ENCODE assay signal across 18 cellular contexts in genomic region chr3:43838877-43839276, GRCh38.
A peak's percentile ranks its signal among the peaks of the same experiment; 100 is the strongest.
DNase-seq lines count a peak whose midpoint lies in the region; ATAC-seq and TF ChIP-seq lines count a peak whose summit lies in the region.
"Had no signal": no experiment of that assay in that cellular context is flagged by ENCODE, and none has a peak within 500 bp of the region (broad histone marks: within the 10 kb centered on the region; RNA-seq: fewer than 3 reads in every experiment).

No MANE protein-coding gene starts in this region.

- no peak overlapping the region for H2AFZ ChIP-seq in Karpas-422 (ENCODE audit: low read length)

- no peak for DNase-seq in GM12864 (ENCODE audit: low read depth)
- DNase-seq in Karpas-422 = peak; percentile 65
- no peak for DNase-seq in brain microvascular endothelial cell
- DNase-seq in left lobe of liver (ENCODE audit: low spot score) = no peak
- no peak for DNase-seq in NCI-H748 (lab: John Stamatoyannopoulos, UW; ENCODE audit: unreplicated experiment)
- DNase-seq in middle frontal gyrus (ENCODE audit: extremely low spot score, low spot score) = no peak
- no peak for DNase-seq in activated CD8-positive, alpha-beta T cell treated with anti-CD3 and anti-CD28 coated beads for 36 hours
- DNase-seq: activated CD4-positive, alpha-beta T cell treated with anti-CD3 and anti-CD28 coated beads, Interleukin-2, amount 50 U/mL, for 1 hour; activated T-cell treated with anti-CD3 and anti-CD28 coated beads, Interleukin-2, amount 50 U/mL, for 24 hours; BE2C; heart right ventricle; NCI-H1436 treated with DMSO at 0.1 percent for 48 hours; NCI-H510A; OCI-M1; ovary had no signal

- H3K27ac ChIP-seq in Karpas-422 (ENCODE audit: low read length) (no peak overlapping the region), brain microvascular endothelial cell (no peak overlapping the region)
- H3K27ac ChIP-seq: heart right ventricle, ovary, tibial nerve had no signal

- CTCF ChIA-PET in activated CD8-positive, alpha-beta T cell treated with anti-CD3 and anti-CD28 coated beads for 36 hours (lab: Charles Lee) = interaction anchor here (0.8 to 1.4 kb wide), 2 partner anchors 15 to 16 kb away, joined by 3 to 4 read pairs; no protein-coding TSS in a partner anchor

- H4K20me1 ChIP-seq in Karpas-422 (ENCODE audit: insufficient read depth, low read depth, low read length) = no peaks in the 10 kb centered on the region

- H3K9me2 ChIP-seq in Karpas-422 (replicated peaks; ENCODE audit: insufficient read depth, low read length) = no peaks in the 10 kb centered on the region

- H3K79me2 ChIP-seq in Karpas-422 (ENCODE audit: low read length) = no peaks in the 10 kb centered on the region

- H3K4me3 ChIP-seq in GM12864 (ENCODE audit: low read depth, low read length) (no peak overlapping the region), Karpas-422 (ENCODE audit: low read length) (no peak overlapping the region), brain microvascular endothelial cell (ENCODE audit: low read depth, low read length) (no peak overlapping the region)
- H3K4me3 ChIP-seq: heart right ventricle, ovary, tibial nerve had no signal

- H3K4me2 ChIP-seq in Karpas-422 (ENCODE audit: low read depth, low read length, poor library complexity, severe bottlenecking) = no peak overlapping the region

- H3K27me3 Mint-ChIP-seq in activated CD8-positive, alpha-beta T cell treated with anti-CD3 and anti-CD28 coated beads for 36 hours = peaks cover 14% of the 10 kb centered on the region

- intact Hi-C loops in activated CD8-positive, alpha-beta T cell treated with anti-CD3 and anti-CD28 coated beads for 36 hours (cut with micrococcal nuclease) = no loop called here

- H3K27me3 ChIP-seq in Karpas-422 (ENCODE audit: low read length) = no peaks in the 10 kb centered on the region
- H3K27me3 ChIP-seq in brain microvascular endothelial cell (replicated peaks) = no peaks in the 10 kb centered on the region
- H3K27me3 ChIP-seq: BE2C, ovary, tibial nerve had no signal

- no peak overlapping the region for H3K9ac ChIP-seq in Karpas-422 (ENCODE audit: low read length)

- H3K36me3 Mint-ChIP-seq in activated CD8-positive, alpha-beta T cell treated with anti-CD3 and anti-CD28 coated beads for 36 hours (ENCODE audit: low read depth) = no peaks in the 10 kb centered on the region

- no peak overlapping the region for H3K27ac Mint-ChIP-seq in activated CD8-positive, alpha-beta T cell treated with anti-CD3 and anti-CD28 coated beads for 36 hours
- H3K27ac Mint-ChIP-seq: activated naive CD4-positive, alpha-beta T cell treated with anti-CD3 and anti-CD28 coated beads, Interleukin-2, amount 50 U/mL, for 24 hours; activated T-cell treated with anti-CD3 and anti-CD28 coated beads, Interleukin-2, amount 50 U/mL, for 24 hours had no signal

- no peaks in the 10 kb centered on the region for H3K4me1 Mint-ChIP-seq in activated CD8-positive, alpha-beta T cell treated with anti-CD3 and anti-CD28 coated beads for 36 hours (ENCODE audit: low read depth)
- H3K4me1 Mint-ChIP-seq: activated naive CD4-positive, alpha-beta T cell treated with anti-CD3 and anti-CD28 coated beads, Interleukin-2, amount 50 U/mL, for 24 hours had no signal

- no peaks in the 10 kb centered on the region for H3K9me3 ChIP-seq in Karpas-422 (ENCODE audit: low read length)
- H3K9me3 ChIP-seq: BE2C, ovary had no signal

- H3K36me3 ChIP-seq in Karpas-422 (ENCODE audit: insufficient read depth, low read length) = no peaks in the 10 kb centered on the region
- no peaks in the 10 kb centered on the region for H3K36me3 ChIP-seq in brain microvascular endothelial cell (replicated peaks)
- H3K36me3 ChIP-seq: BE2C, heart right ventricle, ovary, tibial nerve had no signal

- no peak overlapping the region for H3K4me3 Mint-ChIP-seq in activated CD8-positive, alpha-beta T cell treated with anti-CD3 and anti-CD28 coated beads for 36 hours
- H3K4me3 Mint-ChIP-seq: activated naive CD4-positive, alpha-beta T cell treated with anti-CD3 and anti-CD28 coated beads, Interleukin-2, amount 50 U/mL, for 24 hours; activated T-cell treated with anti-CD3 and anti-CD28 coated beads, Interleukin-2, amount 50 U/mL, for 24 hours had no signal

- H3K9me3 Mint-ChIP-seq in activated CD8-positive, alpha-beta T cell treated with anti-CD3 and anti-CD28 coated beads for 36 hours = peaks cover 8% of the 10 kb centered on the region

- peak; percentile 38 for TF ChIP-seq CTCF in GM12864 (IDR thresholded peaks at IDR 0.05; ENCODE audit: low read depth, low read length, missing control alignments)
- peak; percentile 29 for TF ChIP-seq CTCF in brain microvascular endothelial cell (IDR thresholded peaks at IDR 0.05; ENCODE audit: low read depth, low read length, missing control alignments)
- TF ChIP-seq CTCF in activated CD8-positive, alpha-beta T cell treated with anti-CD3 and anti-CD28 coated beads for 36 hours (IDR thresholded peaks at IDR 0.05) = no peak

- in situ Hi-C loops in brain microvascular endothelial cell (cut with HindIII; ENCODE audit: low pct_ligation_motif_present, low sequenced_read_pairs) = no loop called here

- ATAC-seq in left lobe of liver (peak; percentile 49), GM21360 (IDR thresholded peaks at IDR 0.05; ENCODE audit: unreplicated experiment) (no peak)
- no peak for ATAC-seq in activated CD8-positive, alpha-beta T cell treated with anti-CD3 and anti-CD28 coated beads for 36 hours
- ATAC-seq: heart right ventricle had no signal

- no peaks in the 10 kb centered on the region for H3K4me1 ChIP-seq in Karpas-422 (ENCODE audit: low read length)
- H3K4me1 ChIP-seq: BE2C, heart right ventricle, tibial nerve had no signal

- POLR2A ChIA-PET in activated CD8-positive, alpha-beta T cell treated with anti-CD3 and anti-CD28 coated beads for 36 hours (lab: Charles Lee) = no interaction called here
